Comparison of ENCODE assay signal across 8 cellular contexts in the genomic region with DNA sequence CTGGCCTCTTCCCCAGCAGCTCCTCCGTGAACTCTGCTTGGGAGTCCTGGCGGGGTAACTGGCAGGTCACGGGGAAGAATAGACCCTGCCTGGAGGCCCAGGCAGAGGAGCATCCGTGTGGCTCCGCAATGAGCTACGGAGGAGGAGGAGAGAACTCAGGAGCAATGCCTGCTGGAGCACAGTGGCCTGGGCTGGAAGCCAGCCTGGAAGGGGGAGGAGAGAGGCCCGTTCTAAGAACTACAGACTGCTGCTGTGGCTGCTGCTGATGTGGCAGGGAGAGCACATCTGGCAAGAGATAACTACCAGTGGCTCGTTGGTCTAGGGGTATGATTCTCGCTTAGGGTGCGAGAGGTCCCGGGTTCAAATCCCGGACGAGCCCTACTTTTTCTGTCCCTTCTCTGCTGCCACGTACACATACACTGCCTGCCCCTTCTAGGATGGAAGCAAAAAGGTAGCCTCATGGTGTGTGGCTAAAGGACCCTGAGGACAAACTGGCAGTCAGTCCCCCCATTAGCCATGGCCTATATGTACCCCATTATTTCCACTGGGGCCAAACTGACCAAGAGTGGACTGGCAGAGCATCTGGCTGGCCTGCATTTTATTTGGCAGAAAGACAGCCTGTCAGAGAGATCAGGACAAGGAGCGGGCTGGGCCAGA. TPM values are rescaled to one million over a fixed set of nuclear protein-coding genes. Genes with fewer than 3 reads are reported as not detected.
A peak's percentile ranks its signal among the peaks of the same experiment; 100 is the strongest.
DNase-seq lines count a peak whose midpoint lies in the region; ATAC-seq and TF ChIP-seq lines count a peak whose summit lies in the region.

No MANE protein-coding gene starts in this region.

- H3K4me3 ChIP-seq in DND-41 (ENCODE audit: low read depth in 1 of 2, low read length in 2 of 2) (no peak overlapping the region), esophagus squamous epithelium (no peak overlapping the region)

- H3K9me3 Mint-ChIP-seq in nephron = no peaks in the 10 kb centered on the region

- H3K4me2 ChIP-seq in DND-41 (ENCODE audit: insufficient read depth, low read length) = no peak overlapping the region

- ATAC-seq in DND-41 (ENCODE audit: insufficient read depth, low read depth) (no peak), GM19351 (IDR thresholded peaks at IDR 0.05; ENCODE audit: unreplicated experiment) (no peak)

- 44 to 60% methylated on average over 2 to 8 of the region's 15 CpGs for WGBS in esophagus squamous epithelium, 2 donors

- intact Hi-C loops in esophagus squamous epithelium (cut with DNase I) = no loop called here

- no peaks in the 10 kb centered on the region for H3K36me3 Mint-ChIP-seq in nephron (ENCODE audit: low read depth)

- no peak for TF ChIP-seq POLR2A in esophagus squamous epithelium (IDR thresholded peaks at IDR 0.05)

- H3K27me3 ChIP-seq in DND-41 (ENCODE audit: insufficient read depth, low read length, poor library complexity) (no peaks in the 10 kb centered on the region), esophagus squamous epithelium (no peaks in the 10 kb centered on the region)

- H3K4me1 ChIP-seq in DND-41 (ENCODE audit: insufficient read depth, low read length) = no peaks in the 10 kb centered on the region
- peaks cover 0 to 16% (median 0%) of the 10 kb centered on the region in 3 donors for H3K4me1 ChIP-seq in esophagus squamous epithelium

- no peak for TF ChIP-seq CTCF in DND-41 (IDR thresholded peaks at IDR 0.05; ENCODE audit: borderline replicate concordance, extremely low read depth, low read length, poor library complexity, severe bottlenecking)
- TF ChIP-seq CTCF in esophagus squamous epithelium (IDR thresholded peaks at IDR 0.05) = no peak
- no peak for TF ChIP-seq CTCF in nephron (IDR thresholded peaks at IDR 0.05; ENCODE audit: unreplicated experiment in 3 of 3)

- no peaks in the 10 kb centered on the region for H3K79me2 ChIP-seq in DND-41 (ENCODE audit: insufficient read depth, low read length)

- H4K20me1 ChIP-seq in DND-41 (ENCODE audit: insufficient read depth, low read length) = no peaks in the 10 kb centered on the region

- H3K9me3 ChIP-seq in DND-41 (ENCODE audit: insufficient read depth, low read length, severe bottlenecking) (no peaks in the 10 kb centered on the region), esophagus squamous epithelium (peaks cover 0 to 6% (median 0%) of the 10 kb centered on the region in 3 donors)

- H3K27ac ChIP-seq in DND-41 (ENCODE audit: low read length) (no peak overlapping the region), esophagus squamous epithelium (peak overlapping the region in 3 of 4 donors; percentile 32 to 77 (median 71))

- H3K27ac Mint-ChIP-seq in nephron = peak overlapping the region; percentile 55 to 73 (median 65)

- peaks cover 12% of the 10 kb centered on the region for H3K4me1 Mint-ChIP-seq in nephron

- H3K36me3 ChIP-seq in DND-41 (ENCODE audit: insufficient read depth, low read length) (no peaks in the 10 kb centered on the region), esophagus squamous epithelium (no peaks in the 10 kb centered on the region)

- H3K9ac ChIP-seq in DND-41 (ENCODE audit: low read depth, low read length) = no peak overlapping the region

- DNase-seq in DND-41 = peak; percentile 16
- peak; percentile 10 for DNase-seq in NCI-H774 (lab: John Stamatoyannopoulos, UW)
- DNase-seq in esophagus squamous epithelium (lab: John Stamatoyannopoulos, UW) = no peak
- no peak for DNase-seq in NCI-H446 (lab: John Stamatoyannopoulos, UW)
- no peak for DNase-seq in effector CD4-positive, alpha-beta T cell
- DNase-seq in NCI-H1092 (lab: John Stamatoyannopoulos, UW) = no peak

- no peak overlapping the region for H2AFZ ChIP-seq in DND-41 (ENCODE audit: low read depth, low read length)

- H3K27me3 Mint-ChIP-seq in nephron (ENCODE audit: low read depth) = peaks cover 1% of the 10 kb centered on the region

- H3K4me3 Mint-ChIP-seq in nephron = peak overlapping the region; percentile 40 to 63 (median 63)

RNA-seq across cellular contexts. Expression of gene OPN1SW, which starts 7.7 kb away (rescaled TPM):
- total RNA-seq in esophagus squamous epithelium = not detected

RNA-seq across cellular contexts. Expression of gene CCDC136, which starts 8.5 kb away (rescaled TPM):
- 1 to 10 TPM in 2 of 4 donors, under 1 TPM in 2; 0.09 to 5.1 (median 2.2) TPM for total RNA-seq in esophagus squamous epithelium

RNA-seq across cellular contexts. Expression of gene CALU, which starts 44.1 kb away (rescaled TPM):
- total RNA-seq in esophagus squamous epithelium = 10 to 100 TPM; 23.5 to 66.6 (median 50.8) TPM

RNA-seq across cellular contexts. Expression of gene FLNC, which starts 46.9 kb away (rescaled TPM):
- total RNA-seq in esophagus squamous epithelium = 10 to 100 TPM in 2 of 4 donors, 1 to 10 TPM in 2; 3.0 to 27.3 (median 7.5) TPM

Comparison
In these comparisons a context has a peak if more than half of its experiments do, and no peak if none do; other contexts are left out.
1. DNase-seq: peak in DND-41 (single experiment) and NCI-H774 (single experiment); none in esophagus squamous epithelium (single experiment), NCI-H446 (0 of 2), effector CD4-positive, alpha-beta T cell (single experiment) and NCI-H1092 (single experiment).